8 cellular contexts compared by ENCODE assay signal in genomic region chr1:26169669-26170471, GRCh38. TPM values are rescaled to one million over a fixed set of nuclear protein-coding genes. Genes with fewer than 3 reads are reported as not detected.
A peak's percentile ranks its signal among the peaks of the same experiment; 100 is the strongest.
DNase-seq lines count a peak whose midpoint lies in the region; ATAC-seq and TF ChIP-seq lines count a peak whose summit lies in the region.

Gene ZNF593, plus strand, starts transcription at chr1:26169908. Its CDS starts 76 bp downstream, at chr1:26169984.

- peak within 1 kb of the TSS; percentile 87 for H3K27ac Mint-ChIP-seq in HFFc6

- peaks cover 11% of the 10 kb centered on the region for H3K4me1 Mint-ChIP-seq in HFFc6 (ENCODE audit: low read depth)

- H3K27me3 ChIP-seq in parathyroid adenoma (ENCODE audit: control insufficient read depth, insufficient read depth, low read length) = no peaks in the 10 kb centered on the region
- H3K27me3 ChIP-seq in tibial artery = no peaks in the 10 kb centered on the region

- H3K9me3 Mint-ChIP-seq in HFFc6 = no peaks in the 10 kb centered on the region

- H3K9me3 ChIP-seq in parathyroid adenoma (ENCODE audit: control insufficient read depth, low read length) (no peaks in the 10 kb centered on the region), tibial artery (no peaks in the 10 kb centered on the region)

- H3K9ac ChIP-seq in parathyroid adenoma = no peak within 1 kb of the TSS

- peak; percentile 97 for ATAC-seq in Right ventricle myocardium inferior

- peak; percentile 95 for TF ChIP-seq CTCF in HFFc6 (IDR thresholded peaks at IDR 0.05)
- peak; percentile 76 for TF ChIP-seq CTCF in NB4 (IDR thresholded peaks at IDR 0.05; ENCODE audit: low read depth, low read length)
- peak; percentile 81 for TF ChIP-seq CTCF in parathyroid adenoma (IDR thresholded peaks at IDR 0.05)
- peak; percentile 89 to 94 for TF ChIP-seq CTCF in tibial artery (IDR thresholded peaks at IDR 0.05)

- H3K27me3 Mint-ChIP-seq in HFFc6 (ENCODE audit: insufficient read depth) = peaks cover 14% of the 10 kb centered on the region

- H3K4me3 Mint-ChIP-seq in HFFc6 = peak within 1 kb of the TSS; percentile 95

- TF ChIP-seq POLR2A in GM10847 (IDR thresholded peaks at IDR 0.05; ENCODE audit: extremely low read depth, insufficient read length) (peak; percentile 80), NB4 (IDR thresholded peaks at IDR 0.05; ENCODE audit: extremely low read depth, insufficient read length) (peak; percentile 76)

- intact Hi-C loops in Right ventricle myocardium inferior (cut with DNase I) = loop anchor here (2.0 kb wide), 2 partner anchors 65 to 151 kb away; partner anchors contain the start of gene CEP85
- intact Hi-C loops in tibial artery (cut with DNase I; ENCODE audit: low total_unique reads) = loop anchor here (1.0 to 5.0 kb wide), 2 partner anchors 24 to 57 kb away; no protein-coding TSS in a partner anchor

- H2AFZ ChIP-seq in parathyroid adenoma = peak within 1 kb of the TSS; percentile 87

- H3K36me3 Mint-ChIP-seq in HFFc6 (ENCODE audit: low read depth) = no peaks in the 10 kb centered on the region

- H3K4me1 ChIP-seq in parathyroid adenoma (peaks cover 13% of the 10 kb centered on the region), tibial artery (peaks cover 0 to 21% (median 14%) of the 10 kb centered on the region in 4 donors)

- peak within 1 kb of the TSS; percentile 78 for H3K27ac ChIP-seq in parathyroid adenoma
- H3K27ac ChIP-seq in tibial artery = peak within 1 kb of the TSS; percentile 64 to 79

- no peaks in the 10 kb centered on the region for H3K36me3 ChIP-seq in parathyroid adenoma (ENCODE audit: control insufficient read depth, insufficient read depth, low read length)
- H3K36me3 ChIP-seq in tibial artery = peaks cover 0 to 4% (median 0%) of the 10 kb centered on the region in 3 donors

- peak within 1 kb of the TSS; percentile 91 for H3K4me3 ChIP-seq in NB4 (ENCODE audit: low read depth, low read length)
- peak within 1 kb of the TSS; percentile 93 for H3K4me3 ChIP-seq in parathyroid adenoma (ENCODE audit: low read depth, low read length)
- H3K4me3 ChIP-seq in tibial artery = peak within 1 kb of the TSS; percentile 80

- no peaks in the 10 kb centered on the region for H3K79me2 ChIP-seq in parathyroid adenoma

- peak within 1 kb of the TSS; percentile 99 for H3K4me2 ChIP-seq in parathyroid adenoma (ENCODE audit: low read length)

- peak; percentile 84 for DNase-seq in HFFc6
- peak; percentile 92 for DNase-seq in NB4 (ENCODE audit: low read depth)
- peak; percentile 63 to 77 for DNase-seq in SW 1271 (lab: John Stamatoyannopoulos, UW)
- peak; percentile 74 for DNase-seq in activated naive CD8-positive, alpha-beta T cell treated with anti-CD3 and anti-CD28 coated beads, Interleukin-2, amount 50 U/mL, for 16 hours (ENCODE audit: low read depth, low spot score)
- peak; percentile 95 for DNase-seq in Right ventricle myocardium inferior (ENCODE audit: missing footprints)
- DNase-seq in tibial artery = peak; percentile 87 to 93

RNA-seq across cellular contexts. Expression of gene ZNF593, which starts in this region (rescaled TPM):
- 10 to 100 TPM; 33.5 to 46.3 (median 38.7) TPM for total RNA-seq in HFFc6 (2021; fragmentation: NEBNext Ultra II Directional; extraction: Animal tissue kit (Norgen Biotek cat#: 25700))
- 14.9 TPM for total RNA-seq in Right ventricle myocardium inferior

Comparison
In these comparisons a context has a peak if more than half of its experiments do, and no peak if none do; other contexts are left out.
1. Peak in every context shown above with its lines: DNase-seq, ATAC-seq, H3K4me3 ChIP-seq and H3K27ac ChIP-seq.